12 cellular contexts compared by ENCODE assay signal in the genomic region with DNA sequence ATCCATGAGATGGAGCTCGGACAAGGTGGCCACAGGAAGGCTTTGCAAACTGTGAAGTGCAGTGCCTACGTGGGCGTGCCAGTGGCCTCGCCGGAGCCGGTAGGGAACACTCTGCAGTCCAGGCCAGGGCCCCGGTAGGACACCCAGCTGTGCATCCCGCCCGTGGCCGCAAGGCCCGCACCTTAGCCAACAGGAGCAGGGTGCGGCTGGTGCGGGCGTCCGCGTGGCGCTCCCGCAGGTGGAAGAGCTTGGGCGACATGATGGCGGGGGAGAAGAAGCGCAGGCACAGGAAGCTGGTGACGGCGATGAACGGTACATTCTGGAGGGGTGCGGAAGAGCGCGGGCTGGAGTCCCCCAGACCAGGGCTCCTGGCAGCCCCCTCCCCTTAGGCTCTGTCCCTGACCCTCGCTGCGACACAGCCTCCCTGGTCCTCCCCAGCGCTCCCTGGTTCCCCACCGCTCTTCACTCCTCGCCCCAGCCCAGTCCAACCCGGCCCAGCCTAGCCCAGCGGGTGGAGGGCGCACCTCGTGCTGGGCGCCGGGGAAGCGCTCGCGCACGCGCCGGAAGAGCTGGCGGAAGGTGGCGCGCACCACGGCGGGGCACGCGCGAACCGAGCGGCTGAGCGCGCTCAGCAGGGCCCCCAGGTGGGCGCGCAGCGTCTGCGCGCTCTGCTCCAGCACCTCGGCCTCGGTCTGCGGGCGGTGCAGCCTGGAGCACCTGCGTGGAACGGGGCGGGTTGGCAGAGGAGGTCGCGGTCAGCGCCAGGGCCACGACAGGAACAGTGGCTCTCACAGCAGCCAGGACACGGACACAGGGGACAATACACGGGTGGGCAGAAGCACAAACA. TPM values are rescaled to one million over a fixed set of nuclear protein-coding genes. Genes with fewer than 3 reads are reported as not detected.
DNase-seq lines count a peak whose midpoint lies in the region; ATAC-seq and TF ChIP-seq lines count a peak whose summit lies in the region.
"Not testable (repeated sequence)": the region's sequence is repeated elsewhere in the genome, so short reads cannot be mapped to it uniquely, and the experiment has no call there.
"Had no signal": no experiment of that assay in that cellular context is flagged by ENCODE, and none has a peak within 500 bp of the region (broad histone marks: within the 10 kb centered on the region; RNA-seq: fewer than 3 reads in every experiment).

No MANE protein-coding gene starts in this region.

- H3K4me3 ChIP-seq in SU-DHL-6 (ENCODE audit: insufficient read depth, low read length, poor library complexity, severe bottlenecking) (peak overlapping the region; percentile 45), breast epithelium (peak overlapping the region in 2 of 3 donors; percentile 3 to 37)

- H3K36me3 Mint-ChIP-seq in natural killer cell: not testable (repeated sequence)

- H3K79me2 ChIP-seq in SU-DHL-6 (ENCODE audit: insufficient read depth, low read length): not testable (repeated sequence)

- TF ChIP-seq CTCF in SU-DHL-6 (IDR thresholded peaks at IDR 0.05; ENCODE audit: insufficient read depth, low read length, poor library complexity, severe bottlenecking); breast epithelium (IDR thresholded peaks at IDR 0.05); natural killer cell (IDR thresholded peaks at IDR 0.05): not testable (repeated sequence)

- not testable (repeated sequence) for H3K4me1 ChIP-seq in breast epithelium

- not testable (repeated sequence) for H3K9me2 ChIP-seq in SU-DHL-6 (replicated peaks; ENCODE audit: insufficient read depth, low read length)

- not testable (repeated sequence) for H3K36me3 ChIP-seq in SU-DHL-6 (ENCODE audit: low read length); breast epithelium

- not testable (repeated sequence) for H3K27ac ChIP-seq in SU-DHL-6 (ENCODE audit: low read depth, low read length); breast epithelium

- ATAC-seq in GM18520 (IDR thresholded peaks at IDR 0.05; ENCODE audit: unreplicated experiment): peak; percentile 54
- peak; percentile 70 for ATAC-seq in GM21390 (IDR thresholded peaks at IDR 0.05; ENCODE audit: unreplicated experiment)
- ATAC-seq in HG02798 (IDR thresholded peaks at IDR 0.05; ENCODE audit: poor library complexity, unreplicated experiment): peak; percentile 67
- peak; percentile 73 for ATAC-seq in HG03342 (IDR thresholded peaks at IDR 0.05; ENCODE audit: unreplicated experiment)
- ATAC-seq in natural killer cell: peak; percentile 79 to 89 (median 79)

- not testable (repeated sequence) for DNase-seq in breast epithelium (ENCODE audit: low spot score in 2 of 2)
- peak; percentile 25 for DNase-seq in natural killer cell

- not testable (repeated sequence) for H3F3A ChIP-seq in SU-DHL-6 (ENCODE audit: insufficient read depth)

- H3K4me2 ChIP-seq in SU-DHL-6 (ENCODE audit: low read depth, low read length, poor library complexity, severe bottlenecking): peak overlapping the region; percentile 55

- not testable (repeated sequence) for H3K4me3 Mint-ChIP-seq in natural killer cell

- intact Hi-C loops in breast epithelium (cut with DNase I; ENCODE audit: low total_unique reads); natural killer cell (cut with micrococcal nuclease): not testable (repeated sequence)

- peak overlapping the region; percentile 63 for H3K9ac ChIP-seq in SU-DHL-6 (ENCODE audit: low read length)

- peak overlapping the region; percentile 69 for H2AFZ ChIP-seq in SU-DHL-6 (ENCODE audit: low read depth, low read length, severe bottlenecking)

- H3K9me3 Mint-ChIP-seq in natural killer cell: not testable (repeated sequence)

- H3K27ac Mint-ChIP-seq in natural killer cell: not testable (repeated sequence)

- not testable (repeated sequence) for H3K9me3 ChIP-seq in SU-DHL-6 (ENCODE audit: insufficient read depth, low read length); breast epithelium

- H3K4me1 Mint-ChIP-seq in natural killer cell: not testable (repeated sequence)

- H3K27me3 ChIP-seq in SU-DHL-6 (ENCODE audit: low read length); breast epithelium: not testable (repeated sequence)

- not testable (repeated sequence) for H4K20me1 ChIP-seq in SU-DHL-6 (ENCODE audit: low read depth, low read length)

- H3K27me3 Mint-ChIP-seq in natural killer cell (ENCODE audit: low read depth in 2 of 2): not testable (repeated sequence)

- not testable (repeated sequence) for TF ChIP-seq POLR2A in breast epithelium (IDR thresholded peaks at IDR 0.05)

RNA-seq across cellular contexts. Expression of a gene that starts 18.2 kb away (rescaled TPM):
- 1 to 10 TPM in 2 of 3 donors, under 1 TPM in 1; 0.88 to 2.7 (median 1.6) TPM for total RNA-seq in breast epithelium
- total RNA-seq in natural killer cell: 10 to 100 TPM; 38.9 to 63.8 (median 49.4) TPM
- total RNA-seq: G401 had no signal

RNA-seq across cellular contexts. Expression of a gene that starts 39.5 kb away (rescaled TPM):
- total RNA-seq in breast epithelium (not detected), natural killer cell (not detected)
- total RNA-seq: esophagus squamous epithelium, G401, left ventricle myocardium inferior, neural crest cell, temporal lobe had no signal

RNA-seq across cellular contexts. Expression of a gene that starts 47.1 kb away (rescaled TPM):
- total RNA-seq in breast epithelium (10 to 100 TPM; 11.8 to 31.3 (median 22.0) TPM), natural killer cell (10 to 100 TPM; 73.3 to 83.5 (median 78.0) TPM)

RNA-seq across cellular contexts. Expression of a gene that starts 59.1 kb away (rescaled TPM):
- total RNA-seq in breast epithelium (10 to 100 TPM; 10.4 to 22.5 (median 20.3) TPM), natural killer cell (1 to 10 TPM; 5.8 to 8.9 (median 5.9) TPM)

Comparison
In these comparisons a context has a peak if more than half of its experiments do, and no peak if none do; other contexts are left out.
1. RNA of a gene that starts 18.2 kb away (total RNA-seq): 38.9 to 63.8 TPM in natural killer cell; 0.88 to 2.7 TPM in breast epithelium; every median in the first group is over 10 times any median in the second.
2. Peak in every context shown above with its lines, with median percentiles within 50 percentile points of each other: ATAC-seq.